ENCODE assay signal across 26 cellular contexts in the genomic region with DNA sequence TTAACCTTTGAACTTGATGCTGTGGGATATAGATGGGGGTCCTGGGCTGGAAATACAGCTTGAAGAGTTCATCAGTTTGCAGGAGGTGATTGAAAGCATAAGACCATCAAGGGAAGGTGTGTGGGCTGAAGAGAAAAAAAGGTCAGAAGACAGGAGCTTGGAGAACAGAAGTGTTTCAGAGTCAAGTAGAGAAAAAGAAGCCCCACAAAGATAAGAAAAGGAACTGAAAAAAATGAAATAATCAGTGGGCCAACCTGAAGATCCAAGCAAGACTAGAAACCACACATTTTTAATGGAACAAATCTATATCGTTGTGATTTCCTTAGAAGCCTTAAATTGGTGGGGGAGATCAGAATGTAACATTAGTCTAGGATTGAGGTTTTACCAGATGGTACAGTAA.
"Had no signal": no experiment of that assay in that cellular context is flagged by ENCODE, and none has a peak within 500 bp of the region (broad histone marks: within the 10 kb centered on the region; RNA-seq: fewer than 3 reads in every experiment).

No MANE protein-coding gene starts in this region.

- ATAC-seq: activated T-cell treated with anti-CD3 and anti-CD28 coated beads, Interleukin-2, amount 50 U/mL, for 72 hours; body of pancreas; gastroesophageal sphincter; left ventricle myocardium superior; pancreas; right cardiac atrium; upper lobe of right lung had no signal

- H3K27me3 Mint-ChIP-seq: activated naive CD4-positive, alpha-beta T cell treated with anti-CD3 and anti-CD28 coated beads, Interleukin-2, amount 10 ng/mL, durations not matched to agents 7 days and 5 days; stimulated activated naive CD8-positive, alpha-beta T cell treated with anti-CD3 and anti-CD28 coated beads, Interleukin-15, Interleukin-2, amounts not matched to agents 100 ng/mL and 50 ng/mL, for 24 hours had no signal

- DNase-seq: activated CD4-positive, alpha-beta T cell treated with anti-CD3 and anti-CD28 coated beads for 4 hours; activated CD4-positive, alpha-beta T cell treated with anti-CD3 and anti-CD28 coated beads, Interleukin-2, amount 50 U/mL, for 48 hours; activated CD4-positive, CD25-positive, alpha-beta regulatory T cell; activated effector memory CD4-positive, alpha-beta T cell treated with anti-CD3 and anti-CD28 coated beads, Interleukin-2, amount 50 U/mL, for 16 hours; activated naive CD4-positive, alpha-beta T cell treated with anti-CD3 and anti-CD28 coated beads, Interleukin-2, amount 10 ng/mL, durations not matched to agents 7 days and 5 days; activated T-cell treated with anti-CD3 and anti-CD28 coated beads, Interleukin-2, amount 50 U/mL, for 72 hours; anterior cingulate cortex; body of pancreas; cortex of kidney; head of caudate nucleus; hypothalamus; left ventricle myocardium superior; mammary epithelial cell; pancreas; right cardiac atrium; stimulated activated CD4-positive, alpha-beta T cell treated with anti-CD3 and anti-CD28 coated beads, Interleukin-4, amount 100 ng/mL, for 24 hours; substantia nigra; T1000; thyroid gland; upper lobe of right lung had no signal

- H3K4me3 ChIP-seq: body of pancreas, cardiac muscle cell, gastroesophageal sphincter, pancreas, thyroid gland, upper lobe of right lung had no signal

- H3K27ac ChIP-seq: body of pancreas, cardiac muscle cell, epithelial cell of prostate, gastroesophageal sphincter, neutrophil, pancreas, thyroid gland, upper lobe of right lung had no signal

- H3K27me3 ChIP-seq: body of pancreas, cardiac muscle cell, gastroesophageal sphincter, neutrophil, pancreas, thyroid gland, upper lobe of right lung had no signal

- H3K36me3 Mint-ChIP-seq: activated naive CD4-positive, alpha-beta T cell treated with anti-CD3 and anti-CD28 coated beads, Interleukin-2, amount 10 ng/mL, durations not matched to agents 7 days and 5 days had no signal

- H3K9me3 Mint-ChIP-seq: activated naive CD4-positive, alpha-beta T cell treated with anti-CD3 and anti-CD28 coated beads, Interleukin-2, amount 10 ng/mL, durations not matched to agents 7 days and 5 days; activated T-cell treated with anti-CD3 and anti-CD28 coated beads, Interleukin-2, amount 50 U/mL, for 72 hours; nephron; stimulated activated naive CD8-positive, alpha-beta T cell treated with anti-CD3 and anti-CD28 coated beads, Interleukin-15, Interleukin-2, amounts not matched to agents 100 ng/mL and 50 ng/mL, for 24 hours had no signal

- H3K4me3 Mint-ChIP-seq: activated naive CD4-positive, alpha-beta T cell treated with anti-CD3 and anti-CD28 coated beads, Interleukin-2, amount 10 ng/mL, durations not matched to agents 7 days and 5 days; activated T-cell treated with anti-CD3 and anti-CD28 coated beads, Interleukin-2, amount 50 U/mL, for 72 hours; nephron; stimulated activated naive CD8-positive, alpha-beta T cell treated with anti-CD3 and anti-CD28 coated beads, Interleukin-15, Interleukin-2, amounts not matched to agents 100 ng/mL and 50 ng/mL, for 24 hours had no signal

- H3K27ac Mint-ChIP-seq: activated naive CD4-positive, alpha-beta T cell treated with anti-CD3 and anti-CD28 coated beads, Interleukin-2, amount 10 ng/mL, durations not matched to agents 7 days and 5 days; activated T-cell treated with anti-CD3 and anti-CD28 coated beads, Interleukin-2, amount 50 U/mL, for 72 hours; nephron; stimulated activated naive CD8-positive, alpha-beta T cell treated with anti-CD3 and anti-CD28 coated beads, Interleukin-15, Interleukin-2, amounts not matched to agents 100 ng/mL and 50 ng/mL, for 24 hours had no signal
